In the genomic region with DNA sequence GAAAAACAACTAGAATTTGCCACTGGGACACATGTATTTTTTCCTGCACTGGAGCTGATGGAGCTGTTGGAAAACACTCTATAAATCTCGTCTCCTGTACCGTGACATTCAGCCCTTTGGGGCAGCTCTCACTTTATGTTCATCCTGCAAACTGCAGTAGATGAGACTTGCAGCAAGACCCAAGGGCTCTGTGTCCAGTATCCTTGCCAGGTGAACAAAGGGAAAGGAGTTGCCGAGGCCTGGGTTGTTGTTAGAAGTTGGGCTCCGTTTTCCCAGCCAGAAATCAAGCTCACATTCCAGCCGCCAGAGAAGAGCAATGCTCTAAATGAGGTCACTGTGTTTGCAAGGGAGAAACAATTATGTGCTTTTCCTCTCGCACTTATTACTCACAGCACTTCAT, we compare ENCODE assay signal across 11 cellular contexts.
DNase-seq lines count a peak whose midpoint lies in the region; ATAC-seq and TF ChIP-seq lines count a peak whose summit lies in the region.
"Had no signal": no experiment of that assay in that cellular context is flagged by ENCODE, and none has a peak within 500 bp of the region (broad histone marks: within the 10 kb centered on the region; RNA-seq: fewer than 3 reads in every experiment).

No MANE protein-coding gene starts in this region.

- CTCF ChIA-PET in SK-N-SH (lab: Yijun Ruan, JAX) = no interaction called here
- CTCF ChIA-PET in PC-9 (lab: Charles Lee) = no interaction called here

- intact Hi-C loops in PC-9 (cut with micrococcal nuclease; ENCODE audit: unreplicated experiment) = no loop called here

- H3K9me2 ChIP-seq in SK-N-SH = no peaks in the 10 kb centered on the region
- no peaks in the 10 kb centered on the region for H3K9me2 ChIP-seq in PC-9 (ENCODE audit: insufficient read depth)

- H3K4me3 Mint-ChIP-seq in neural progenitor cell = no peak overlapping the region
- H3K4me3 Mint-ChIP-seq: activated naive CD8-positive, alpha-beta T cell had no signal

- H3K36me3 ChIP-seq in SK-N-SH (replicated peaks in 1 of 2; ENCODE audit: control insufficient read depth in 1 of 2, insufficient read depth in 2 of 2, low read length in 1 of 2) (no peaks in the 10 kb centered on the region), neural progenitor cell (no peaks in the 10 kb centered on the region), PC-9 (ENCODE audit: low read depth) (no peaks in the 10 kb centered on the region)

- H3K36me3 Mint-ChIP-seq in neural progenitor cell = no peaks in the 10 kb centered on the region
- H3K36me3 Mint-ChIP-seq: activated naive CD8-positive, alpha-beta T cell had no signal

- TF ChIP-seq EP300 in SK-N-SH (IDR thresholded peaks at IDR 0.05; ENCODE audit: borderline replicate concordance in 1 of 2, low read depth in 1 of 2, low read length in 1 of 2) = no peak

- H3K27ac ChIP-seq in SK-N-SH (ENCODE audit: low read depth in 2 of 2, low read length in 1 of 2) = no peak overlapping the region
- no peak overlapping the region for H3K27ac ChIP-seq in neural progenitor cell
- H3K27ac ChIP-seq in PC-9 = no peak overlapping the region
- H3K27ac ChIP-seq: psoas muscle had no signal

- WGBS in SK-N-SH (ENCODE audit: low lambda C conversion rate) = 5% methylated on average over 6 of the region's 6 CpGs

- no peak overlapping the region for H3K4me3 ChIP-seq in SK-N-SH (ENCODE audit: low read depth in 2 of 2, low read length in 1 of 2)
- H3K4me3 ChIP-seq in foreskin fibroblast (ENCODE audit: low read depth in 1 of 2, low read length in 2 of 2) = peak overlapping the region; percentile 19 to 44
- no peak overlapping the region for H3K4me3 ChIP-seq in neural progenitor cell
- H3K4me3 ChIP-seq in PC-9 = no peak overlapping the region
- H3K4me3 ChIP-seq: psoas muscle had no signal

- peak overlapping the region; percentile 88 for H3K27ac Mint-ChIP-seq in neural progenitor cell
- H3K27ac Mint-ChIP-seq: activated naive CD8-positive, alpha-beta T cell had no signal

- DNase-seq in AG20443 (ENCODE audit: low spot score) (peak; percentile 87), SK-N-SH (no peak), foreskin fibroblast (peak; percentile 7 to 70), neural progenitor cell (ENCODE audit: low spot score) (peak; percentile 51), AML-193 (lab: John Stamatoyannopoulos, UW) (no peak), PC-9 (no peak)
- DNase-seq: COR-L47, psoas muscle had no signal

- peaks cover 20% of the 10 kb centered on the region for H3K9me3 Mint-ChIP-seq in neural progenitor cell

- H3K79me2 ChIP-seq in SK-N-SH (ENCODE audit: insufficient read depth) = no peaks in the 10 kb centered on the region
- no peaks in the 10 kb centered on the region for H3K79me2 ChIP-seq in neural progenitor cell (ENCODE audit: low read depth)
- no peaks in the 10 kb centered on the region for H3K79me2 ChIP-seq in PC-9 (ENCODE audit: low read depth)

- no peak for ATAC-seq in HG02623 (IDR thresholded peaks at IDR 0.05; ENCODE audit: unreplicated experiment)
- ATAC-seq in activated CD4-positive, CD25-positive, alpha-beta regulatory T cell treated with anti-CD3 and anti-CD28 coated beads, Interleukin-2, amount 50 U/mL, for 24 hours = no peak
- ATAC-seq: psoas muscle had no signal

- H2AFZ ChIP-seq in SK-N-SH (ENCODE audit: low read depth) (peak overlapping the region; percentile 42; the same call in 1 of the 2 replicates), neural progenitor cell (replicated peaks) (peak overlapping the region; percentile 56), PC-9 (no peak overlapping the region)

- H3K9me3 ChIP-seq in SK-N-SH (no peaks in the 10 kb centered on the region), neural progenitor cell (ENCODE audit: low read depth) (no peaks in the 10 kb centered on the region), PC-9 (ENCODE audit: insufficient read depth, low read depth) (no peaks in the 10 kb centered on the region)
- H3K9me3 ChIP-seq: psoas muscle had no signal

- peaks cover 3% of the 10 kb centered on the region for H3K27me3 Mint-ChIP-seq in neural progenitor cell (ENCODE audit: insufficient read depth, low read depth)

- peak; percentile 47 for TF ChIP-seq CTCF in SK-N-SH (IDR thresholded peaks at IDR 0.05)
- peak; percentile 47 for TF ChIP-seq CTCF in foreskin fibroblast (IDR thresholded peaks at IDR 0.05; ENCODE audit: low read depth, low read length)
- TF ChIP-seq CTCF in neural progenitor cell (IDR thresholded peaks at IDR 0.05) = no peak
- no peak for TF ChIP-seq CTCF in PC-9 (conservative IDR thresholded peaks at IDR 0.05)

- H3K4me2 ChIP-seq in SK-N-SH = peak overlapping the region; percentile 59; the same call in 1 of the 2 replicates
- H3K4me2 ChIP-seq in neural progenitor cell = no peak overlapping the region
- H3K4me2 ChIP-seq in PC-9 = no peak overlapping the region

- H3K4me1 Mint-ChIP-seq in neural progenitor cell = peaks cover 41% of the 10 kb centered on the region

- no TSS peak for BruUV-seq in PC-9 (replicated peaks; lab: Mats Ljungman, UMichigan)

- no peaks in the 10 kb centered on the region; the same call in 1 of the 2 replicates for H3K27me3 ChIP-seq in SK-N-SH (ENCODE audit: insufficient read depth)
- no peaks in the 10 kb centered on the region for H3K27me3 ChIP-seq in neural progenitor cell
- H3K27me3 ChIP-seq in PC-9 (ENCODE audit: insufficient read depth, low read depth) = no peaks in the 10 kb centered on the region

- TF ChIP-seq RAD21 in SK-N-SH (IDR thresholded peaks at IDR 0.05; ENCODE audit: low read length) = no peak

- H4K20me1 ChIP-seq in SK-N-SH (ENCODE audit: insufficient read depth) (no peaks in the 10 kb centered on the region), neural progenitor cell (ENCODE audit: low read depth) (peaks cover 12% of the 10 kb centered on the region), PC-9 (ENCODE audit: insufficient read depth) (no peaks in the 10 kb centered on the region)

- no peak overlapping the region for H3K9ac ChIP-seq in SK-N-SH
- H3K9ac ChIP-seq in neural progenitor cell = no peak overlapping the region

- H3K4me1 ChIP-seq in SK-N-SH (ENCODE audit: control insufficient read depth in 1 of 2, insufficient read depth in 2 of 2, low read depth in 1 of 2, low read length in 1 of 2) (no peaks in the 10 kb centered on the region; a peak in 1 of 4 replicates), neural progenitor cell (peaks cover 36% of the 10 kb centered on the region), PC-9 (replicated peaks; ENCODE audit: insufficient read depth) (no peaks in the 10 kb centered on the region)
- H3K4me1 ChIP-seq: psoas muscle had no signal

- no peaks in the 10 kb centered on the region for H3F3A ChIP-seq in SK-N-SH (replicated peaks; ENCODE audit: insufficient read depth)
- peaks cover 25% of the 10 kb centered on the region for H3F3A ChIP-seq in neural progenitor cell (ENCODE audit: low read depth)
- H3F3A ChIP-seq in PC-9 (ENCODE audit: insufficient read depth, low read depth) = no peaks in the 10 kb centered on the region

- POLR2A ChIA-PET in SK-N-SH (lab: Yijun Ruan, JAX) (no interaction called here), PC-9 (lab: Charles Lee; ENCODE audit: unreplicated experiment) (no interaction called here)

TF ChIP-seq in SK-N-SH, 30 proteins besides CTCF, POLR2A, EP300 and RAD21:
- TF ChIP-seq SMC3 (IDR thresholded peaks at IDR 0.05; ENCODE audit: low read depth, low read length) (0 out of 2 replicates have a peak, but pooled peaks have one; percentile 8), TEAD4 (IDR thresholded peaks at IDR 0.05; ENCODE audit: borderline replicate concordance, insufficient read depth) (peak; percentile 41; the same call in 1 of the 2 replicates), POLR2AphosphoS5 (IDR thresholded peaks at IDR 0.05; ENCODE audit: low read depth, low read length) (no peak)

Comparison
In these comparisons a context has a peak if more than half of its experiments do, and no peak if none do; other contexts are left out.
1. DNase-seq: peak in AG20443 (single experiment), foreskin fibroblast (2 of 2) and neural progenitor cell (single experiment); none in SK-N-SH (single experiment), AML-193 (0 of 2) and PC-9 (0 of 2).
2. H3K4me3 ChIP-seq: peak in foreskin fibroblast (2 of 2); none in SK-N-SH (0 of 2), neural progenitor cell (single experiment) and PC-9 (single experiment).
3. CTCF ChIP-seq: peak in SK-N-SH (single experiment) and foreskin fibroblast (single experiment); none in neural progenitor cell (single experiment) and PC-9 (single experiment).